In the genomic region with DNA sequence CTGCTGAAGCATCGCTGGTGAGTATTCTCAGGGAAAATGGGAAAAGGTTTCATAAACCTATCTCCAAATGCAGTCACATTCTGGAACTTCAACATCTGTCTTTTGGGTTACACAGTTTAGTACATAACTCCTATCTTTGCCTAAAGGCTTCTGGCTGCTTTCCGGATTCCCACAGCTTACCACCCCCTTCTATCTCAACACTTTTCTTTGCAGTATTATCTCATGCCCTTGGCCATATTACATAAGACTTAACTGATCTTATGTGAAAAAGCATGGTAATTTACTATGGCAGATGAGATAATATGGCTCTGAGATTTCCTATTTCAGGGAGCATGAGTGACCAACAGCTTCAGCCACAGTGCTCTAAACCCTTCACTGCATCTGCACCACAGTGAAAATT, we compare ENCODE assay signal across 23 cellular contexts.
"Had no signal": no experiment of that assay in that cellular context is flagged by ENCODE, and none has a peak within 500 bp of the region (broad histone marks: within the 10 kb centered on the region; RNA-seq: fewer than 3 reads in every experiment).

No MANE protein-coding gene starts in this region.

- H3K27ac ChIP-seq: colonic mucosa, epithelial cell of prostate, esophagus squamous epithelium, gastrocnemius medialis, heart right ventricle, left lung, lower lobe of right lung had no signal

- H3K4me3 ChIP-seq: colonic mucosa, esophagus squamous epithelium, gastrocnemius medialis, heart right ventricle, left lung, lower lobe of right lung, mucosa of descending colon had no signal

- H3K4me1 ChIP-seq: colonic mucosa, esophagus squamous epithelium, gastrocnemius medialis, heart right ventricle, left lung, lower lobe of right lung had no signal

- ATAC-seq: effector memory CD8-positive, alpha-beta T cell; esophagus mucosa; gastrocnemius medialis; heart right ventricle; left cardiac atrium; left lung; left ventricle myocardium superior; lower lobe of right lung; mucosa of descending colon had no signal

- H3K36me3 ChIP-seq: colonic mucosa, esophagus squamous epithelium, gastrocnemius medialis, heart right ventricle, left lung, lower lobe of right lung had no signal

- DNase-seq: colonic mucosa; cortex of kidney; effector CD8-positive, alpha-beta T cell; effector memory CD8-positive, alpha-beta T cell; endodermal cell; erythroblast; esophagus squamous epithelium; foreskin fibroblast; foreskin melanocyte; gastrocnemius medialis; glutamatergic neuron; head of caudate nucleus; heart right ventricle; hippocampal formation; left cardiac atrium; left lung; left ventricle myocardium superior; lower lobe of right lung; mesenchymal stem cell; mucosa of descending colon; naive B cell had no signal

- H3K9me3 ChIP-seq: colonic mucosa, esophagus squamous epithelium, gastrocnemius medialis, lower lobe of right lung, mucosa of descending colon had no signal

- H3K27me3 ChIP-seq: colonic mucosa, esophagus squamous epithelium, gastrocnemius medialis, heart right ventricle, left lung had no signal
